In the genomic region with DNA sequence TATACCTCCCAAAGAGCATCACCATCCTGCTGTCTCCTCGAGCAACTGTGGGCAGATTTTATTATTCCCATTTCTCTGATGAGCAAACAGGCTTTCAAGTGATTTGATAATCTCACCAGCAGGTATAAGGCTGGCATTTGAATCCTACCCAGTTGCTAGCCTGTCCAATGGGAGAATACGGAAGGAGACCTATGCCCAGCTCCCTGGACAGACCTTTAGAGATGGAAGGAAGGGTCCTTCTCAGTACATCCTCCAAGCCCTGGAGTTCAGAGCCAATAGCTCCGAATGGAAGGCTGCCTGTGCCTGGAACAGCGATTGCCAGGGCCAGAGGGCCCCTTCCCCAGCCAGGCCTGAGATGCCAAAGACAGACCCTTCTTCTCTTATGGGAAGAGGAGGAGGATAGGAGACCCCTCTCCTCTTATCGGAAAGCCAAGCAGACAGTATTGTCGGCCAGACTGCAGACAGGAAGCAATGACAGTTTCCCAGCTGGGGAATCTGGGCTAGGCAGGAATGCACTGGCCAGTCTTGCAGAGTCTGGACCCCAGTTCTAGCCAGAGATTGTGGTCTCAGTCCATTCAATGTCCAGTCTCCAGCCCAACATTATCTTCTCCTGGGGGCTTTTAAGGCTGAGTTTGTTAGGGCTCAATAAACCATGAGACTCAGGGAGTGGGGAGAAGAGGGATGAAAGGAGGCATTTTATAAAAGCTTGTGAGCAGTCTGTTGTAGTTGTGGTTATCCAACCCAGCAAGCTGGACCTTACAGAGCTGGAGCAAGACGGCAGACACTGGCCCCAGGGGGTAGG, we compare ENCODE assay signal across 1 cellular context.
TF ChIP-seq lines count a peak whose summit lies in the region.

No MANE protein-coding gene starts in this region.

TF ChIP-seq in HepG2, 621 proteins besides CTCF, POLR2A, EP300 and RAD21:
- TF ChIP-seq TEAD3 (CRISPR knock-in tag; optimal IDR thresholded peaks at IDR 0.05; ENCODE audit: borderline replicate concordance), result peak; percentile 66
- no peak for TF ChIP-seq HDAC2 (CRISPR knock-in tag; IDR thresholded peaks at IDR 0.05)
- TF ChIP-seq SMARCC2 (IDR thresholded peaks at IDR 0.05), result no peak
- TF ChIP-seq ZNF629 (CRISPR knock-in tag; conservative IDR thresholded peaks at IDR 0.05), result peak; percentile 17; the same call in 1 of the 2 replicates
- peak; percentile 68 for TF ChIP-seq SAP130 (CRISPR knock-in tag; IDR thresholded peaks at IDR 0.05; ENCODE audit: low read depth)
- TF ChIP-seq HMGA1 (CRISPR knock-in tag; conservative IDR thresholded peaks at IDR 0.05), result no peak
- TF ChIP-seq, protein P1, sequence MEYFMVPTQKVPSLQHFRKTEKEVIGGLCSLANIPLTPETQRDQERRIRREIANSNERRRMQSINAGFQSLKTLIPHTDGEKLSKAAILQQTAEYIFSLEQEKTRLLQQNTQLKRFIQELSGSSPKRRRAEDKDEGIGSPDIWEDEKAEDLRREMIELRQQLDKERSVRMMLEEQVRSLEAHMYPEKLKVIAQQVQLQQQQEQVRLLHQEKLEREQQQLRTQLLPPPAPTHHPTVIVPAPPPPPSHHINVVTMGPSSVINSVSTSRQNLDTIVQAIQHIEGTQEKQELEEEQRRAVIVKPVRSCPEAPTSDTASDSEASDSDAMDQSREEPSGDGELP (IDR thresholded peaks at IDR 0.05; ENCODE audit: borderline replicate concordance, low read depth), result peak; percentile 52; the same call in 1 of the 2 replicates
- TF ChIP-seq, protein P2, sequence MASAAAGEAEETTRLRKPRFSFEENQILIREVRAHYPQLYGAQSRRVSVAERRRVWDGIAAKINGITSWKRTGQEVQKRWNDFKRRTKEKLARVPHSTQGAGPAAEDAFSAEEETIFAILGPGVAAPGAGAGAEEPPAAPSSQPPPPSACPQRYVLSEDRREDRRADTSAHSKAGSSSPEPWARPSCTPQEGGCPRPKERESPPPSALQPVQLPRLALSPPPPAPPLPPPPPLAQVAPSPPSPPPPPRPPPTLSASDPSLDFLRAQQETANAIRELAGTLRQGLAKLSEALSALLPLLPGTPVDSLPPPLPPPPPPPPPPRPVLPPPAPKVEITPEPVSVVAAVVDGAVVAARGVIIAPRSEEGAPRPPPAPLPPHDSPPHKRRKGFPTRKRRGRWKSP (CRISPR knock-in tag; IDR thresholded peaks at IDR 0.05), result 0 out of 2 replicates have a peak, but pooled peaks have one; percentile 28
TF ChIP-seq in HepG2: peak in this region for 5.
